19 cellular contexts compared by ENCODE assay signal in the genomic region with DNA sequence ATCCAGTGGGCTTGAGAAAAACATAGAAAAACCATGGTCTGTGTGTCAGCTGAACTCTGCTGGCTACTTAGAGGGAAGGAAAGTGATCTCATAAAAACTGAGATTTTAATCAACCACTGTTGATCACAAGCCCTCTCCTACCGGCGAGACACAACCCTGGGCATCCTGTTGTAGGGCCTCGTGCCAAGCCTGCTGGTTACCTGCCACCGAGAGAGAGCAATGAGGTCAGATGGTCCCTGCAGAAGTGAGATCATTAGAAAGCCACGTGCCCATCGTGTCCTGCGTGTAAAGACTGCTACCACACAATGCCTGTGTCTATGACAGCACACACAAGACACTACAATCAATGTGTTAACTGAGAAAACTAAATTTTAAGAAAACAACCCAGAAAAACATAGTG. TPM values are rescaled to one million over a fixed set of nuclear protein-coding genes. Genes with fewer than 3 reads are reported as not detected.
"Had no signal": no experiment of that assay in that cellular context is flagged by ENCODE, and none has a peak within 500 bp of the region (broad histone marks: within the 10 kb centered on the region; RNA-seq: fewer than 3 reads in every experiment).

No MANE protein-coding gene starts in this region.

- H3K9ac ChIP-seq: parathyroid adenoma had no signal

- H3K79me2 ChIP-seq: parathyroid adenoma had no signal

- H3K4me3 ChIP-seq: coronary artery, esophagus squamous epithelium, thyroid gland, uterus had no signal

- H3K4me1 ChIP-seq: thyroid gland, uterus had no signal

- DNase-seq: activated B cell treated with CpG ODN at 0.5 μM for 24 hours; activated CD4-positive, alpha-beta T cell treated with anti-CD3 and anti-CD28 coated beads for 48 hours; activated CD8-positive, alpha-beta memory T cell treated with anti-CD3 and anti-CD28 coated beads, Interleukin-2, amount 50 U/mL, for 4 hours; activated CD8-positive, alpha-beta T cell treated with anti-CD3 and anti-CD28 coated beads, Interleukin-2, amount 10 ng/mL, durations not matched to agents 7 days and 5 days; activated effector memory CD4-positive, alpha-beta T cell treated with anti-CD3 and anti-CD28 coated beads, Interleukin-2, amount 50 U/mL, for 16 hours; activated T-cell treated with anti-CD3 and anti-CD28 coated beads, Interleukin-2, amount 50 U/mL, for 48 hours; effector CD4-positive, alpha-beta T cell; esophagus squamous epithelium; hypothalamus; kidney glomerular epithelial cell; thyroid gland; uterus had no signal

- H2AFZ ChIP-seq: parathyroid adenoma had no signal

- H3K36me3 ChIP-seq: thyroid gland, uterus had no signal

- H3K27me3 ChIP-seq: esophagus squamous epithelium, thyroid gland, uterus had no signal

- H3K9me3 ChIP-seq: esophagus squamous epithelium, thyroid gland, uterus had no signal

- H3K27ac ChIP-seq: coronary artery, parathyroid adenoma, thyroid gland, uterus had no signal

RNA-seq across cellular contexts. Expression of a gene that starts 58.6 kb away (rescaled TPM):
- total RNA-seq: activated B cell treated with CpG ODN at 0.5 μM for 24 hours; activated CD8-positive, alpha-beta T cell treated with anti-CD3 and anti-CD28 coated beads, Interleukin-2, amount 10 ng/mL, durations not matched to agents 7 days and 5 days; esophagus squamous epithelium; fibroblast of villous mesenchyme; glomerular endothelial cell; lower leg skin; mesothelial cell of epicardium; renal cortical epithelial cell; thyroid gland; uterus had no signal
